Comparison of ENCODE assay signal across 15 cellular contexts in genomic region chr5:113205807-113206206, GRCh38.
DNase-seq lines count a peak whose midpoint lies in the region; ATAC-seq, FAIRE-seq and TF ChIP-seq lines count a peak whose summit lies in the region.
"Had no signal": no experiment of that assay in that cellular context is flagged by ENCODE, and none has a peak within 500 bp of the region (broad histone marks: within the 10 kb centered on the region; RNA-seq: fewer than 3 reads in every experiment).

No MANE protein-coding gene starts in this region.

- H3K36me3 ChIP-seq in Karpas-422 (ENCODE audit: insufficient read depth, low read length): no peaks in the 10 kb centered on the region
- H3K36me3 ChIP-seq in GM12878 (ENCODE audit: control insufficient read depth in 2 of 2, insufficient read depth in 2 of 2, low read length in 1 of 2): no peaks in the 10 kb centered on the region
- no peaks in the 10 kb centered on the region for H3K36me3 ChIP-seq in keratinocyte (ENCODE audit: control insufficient read depth in 2 of 2, extremely low read depth in 1 of 2, insufficient read depth in 2 of 2, low read length in 2 of 2)
- no peaks in the 10 kb centered on the region for H3K36me3 ChIP-seq in colonic mucosa

- no peaks in the 10 kb centered on the region for H4K20me1 ChIP-seq in Karpas-422 (ENCODE audit: insufficient read depth, low read depth, low read length)
- no peaks in the 10 kb centered on the region for H4K20me1 ChIP-seq in GM12878 (ENCODE audit: control insufficient read depth, insufficient read depth)
- H4K20me1 ChIP-seq in keratinocyte (ENCODE audit: control insufficient read depth, extremely low read depth, insufficient read depth, low read length): no peaks in the 10 kb centered on the region

- H3K4me1 ChIP-seq in Karpas-422 (ENCODE audit: low read length): no peaks in the 10 kb centered on the region
- no peaks in the 10 kb centered on the region for H3K4me1 ChIP-seq in GM12878 (ENCODE audit: control insufficient read depth, insufficient read depth, low read length)
- H3K4me1 ChIP-seq in keratinocyte (ENCODE audit: control insufficient read depth, extremely low read depth, insufficient read depth, low read length): peaks cover 41% of the 10 kb centered on the region
- H3K4me1 ChIP-seq in colonic mucosa: no peaks in the 10 kb centered on the region

- H3K9me1 ChIP-seq in keratinocyte (ENCODE audit: control insufficient read depth, extremely low read depth, insufficient read depth, low read length): no peaks in the 10 kb centered on the region

- H3K27ac Mint-ChIP-seq in immature natural killer cell: no peak overlapping the region
- H3K27ac Mint-ChIP-seq: HFFc6 had no signal

- H3K4me2 ChIP-seq in Karpas-422 (ENCODE audit: low read depth, low read length, poor library complexity, severe bottlenecking) (no peak overlapping the region), GM12878 (ENCODE audit: control insufficient read depth, insufficient read depth) (no peak overlapping the region), keratinocyte (ENCODE audit: control insufficient read depth, extremely low read depth, insufficient read depth, low read depth, low read length) (peak overlapping the region; percentile 20)

- H3K9me3 ChIP-seq in Karpas-422 (ENCODE audit: low read length) (no peaks in the 10 kb centered on the region), GM12878 (replicated peaks; ENCODE audit: control insufficient read depth, insufficient read depth, low read length) (no peaks in the 10 kb centered on the region), keratinocyte (ENCODE audit: control insufficient read depth, low read depth, low read length) (no peaks in the 10 kb centered on the region), colonic mucosa (no peaks in the 10 kb centered on the region)

- no peaks in the 10 kb centered on the region for H3K36me3 Mint-ChIP-seq in immature natural killer cell

- no peak overlapping the region for H3K9ac ChIP-seq in Karpas-422 (ENCODE audit: low read length)
- no peak overlapping the region for H3K9ac ChIP-seq in GM12878 (ENCODE audit: control insufficient read depth, insufficient read depth, low read length)
- no peak overlapping the region for H3K9ac ChIP-seq in keratinocyte (ENCODE audit: control insufficient read depth, extremely low read depth, insufficient read depth, low read length)
- no peak overlapping the region for H3K9ac ChIP-seq in colonic mucosa (ENCODE audit: low read depth in 2 of 2, low read length in 2 of 2)

- SMC1A ChIA-PET in GM12878 (lab: Charles Lee; ENCODE audit: uncharacterized antibody, unreplicated experiment): no interaction called here

- H3K27ac ChIP-seq in Karpas-422 (ENCODE audit: low read length): no peak overlapping the region
- H3K27ac ChIP-seq in GM12878 (ENCODE audit: control insufficient read depth, insufficient read depth): no peak overlapping the region
- H3K27ac ChIP-seq in keratinocyte (ENCODE audit: control insufficient read depth, insufficient read depth, low read length): peak overlapping the region; percentile 80
- H3K27ac ChIP-seq in colonic mucosa: no peak overlapping the region
- H3K27ac ChIP-seq: VCaP had no signal

- CTCF ChIA-PET in GM12878 (lab: Yijun Ruan, JAX): interaction anchor here (1.4 kb wide), 1 partner anchor 210 kb away, joined by 3 read pairs; no protein-coding TSS in a partner anchor

- TF ChIP-seq POLR2A in GM12878 (IDR thresholded peaks at IDR 0.05; ENCODE audit: low read depth, low read length): no peak

- no peak for FAIRE-seq in GM12878 (lab: Jason Lieb, UNC)
- FAIRE-seq in keratinocyte (lab: Jason Lieb, UNC): peak; percentile 90

- H3K27me3 ChIP-seq in Karpas-422 (ENCODE audit: low read length) (no peaks in the 10 kb centered on the region), GM12878 (replicated peaks in 1 of 2; ENCODE audit: control insufficient read depth in 2 of 2, insufficient read depth in 2 of 2, low read length in 1 of 2) (peaks cover 0 to 1% of the 10 kb centered on the region in 2 experiments; a peak in 1 of 4 replicates), keratinocyte (ENCODE audit: control insufficient read depth, extremely low read depth, insufficient read depth, low read length) (no peaks in the 10 kb centered on the region), colonic mucosa (no peaks in the 10 kb centered on the region)

- RAD21 ChIA-PET in GM12878 (lab: Charles Lee; ENCODE audit: unreplicated experiment): no interaction called here

- H2AFZ ChIP-seq in Karpas-422 (ENCODE audit: low read length) (no peak overlapping the region), GM12878 (ENCODE audit: control insufficient read depth, low read depth, low read length) (no peak overlapping the region), keratinocyte (ENCODE audit: control insufficient read depth, low read length) (no peak overlapping the region)

- no peak overlapping the region for H3K4me3 ChIP-seq in Karpas-422 (ENCODE audit: low read length)
- H3K4me3 ChIP-seq in GM12878: no peak overlapping the region
- H3K4me3 ChIP-seq in keratinocyte (ENCODE audit: control insufficient read depth in 2 of 3, extremely low read depth in 1 of 3, insufficient read depth in 2 of 3, low read depth in 1 of 3, low read length in 3 of 3): no peak overlapping the region
- no peak overlapping the region for H3K4me3 ChIP-seq in colonic mucosa

- H3K4me3 Mint-ChIP-seq in immature natural killer cell: no peak overlapping the region
- H3K4me3 Mint-ChIP-seq: HFFc6 had no signal

- no peaks in the 10 kb centered on the region for H3K9me2 ChIP-seq in Karpas-422 (replicated peaks; ENCODE audit: insufficient read depth, low read length)

- ATAC-seq in GM12878 (no peak; the same call in 2 of the 3 replicates), HG03571 (IDR thresholded peaks at IDR 0.05; ENCODE audit: unreplicated experiment) (no peak)
- ATAC-seq: sciatic nerve had no signal

- 0 out of 2 replicates have a peak, but pooled peaks have one; percentile 8 for TF ChIP-seq RAD21 in GM12878 (IDR thresholded peaks at IDR 0.05; ENCODE audit: insufficient read depth, low read depth, low read length)

- no peak for TF ChIP-seq EP300 in GM12878 (IDR thresholded peaks at IDR 0.05; ENCODE audit: borderline replicate concordance in 1 of 2, control insufficient read depth in 1 of 2, low read depth in 2 of 2, low read length in 2 of 2)

- in situ Hi-C loops in GM12878 (cut with MboI): no loop called here

- H3K9me3 Mint-ChIP-seq in immature natural killer cell: no peaks in the 10 kb centered on the region
- H3K9me3 Mint-ChIP-seq: HFFc6 had no signal

- no peaks in the 10 kb centered on the region for H3K4me1 Mint-ChIP-seq in immature natural killer cell

- no peaks in the 10 kb centered on the region for H3K79me2 ChIP-seq in Karpas-422 (ENCODE audit: low read length)
- H3K79me2 ChIP-seq in GM12878 (ENCODE audit: control insufficient read depth, insufficient read depth, low read length): no peaks in the 10 kb centered on the region
- H3K79me2 ChIP-seq in keratinocyte (ENCODE audit: control insufficient read depth, insufficient read depth, low read length): peaks cover 64% of the 10 kb centered on the region

- TF ChIP-seq CTCF in GM12878 (IDR thresholded peaks at IDR 0.05 in 2 of 3, conservative IDR thresholded peaks at IDR 0.05 in 1 of 3; ENCODE audit: control insufficient read depth in 2 of 3, extremely low read depth in 1 of 3, insufficient read depth in 1 of 3, low read depth in 3 of 3, low read length in 3 of 3): no peak; a peak in 1 of 6 replicates
- peak; percentile 27 to 71 (median 44) for TF ChIP-seq CTCF in keratinocyte (optimal IDR thresholded peaks at IDR 0.05 in 1 of 3, IDR thresholded peaks at IDR 0.05 in 1 of 3, conservative IDR thresholded peaks at IDR 0.05 in 1 of 3; ENCODE audit: extremely low read depth in 1 of 3, insufficient read depth in 2 of 3, low read length in 3 of 3)
- no peak for TF ChIP-seq CTCF in colonic mucosa (IDR thresholded peaks at IDR 0.05)

- dilution Hi-C loops in keratinocyte (cut with MboI; ENCODE audit: extremely low pct_ligation_motif_present, low sequenced_read_pairs): no loop called here

- WGBS in GM12878 (ENCODE audit: insufficient coverage, insufficient replicate concordance, low lambda C conversion rate, missing lambda C conversion rate): 61% methylated on average over 3 of the region's 3 CpGs

- H3K27me3 Mint-ChIP-seq in immature natural killer cell (ENCODE audit: low read depth in 3 of 3): no peaks in the 10 kb centered on the region

- POLR2A ChIA-PET in GM12878 (lab: Charles Lee): no interaction called here

- intact Hi-C loops in GM12878 (cut with micrococcal nuclease; ENCODE audit: unreplicated experiment): no loop called here
- intact Hi-C loops in colonic mucosa (cut with DNase I): no loop called here

- no TSS peak for BruUV-seq in GM12878 (replicated peaks; lab: Mats Ljungman, UMichigan)

- peak; percentile 66 for DNase-seq in Ammon's horn (ENCODE audit: low spot score)
- peak; percentile 59 for DNase-seq in Karpas-422
- DNase-seq in GM12878 (ENCODE audit: low read depth, low spot score): no peak
- no peak for DNase-seq in keratinocyte (ENCODE audit: low read depth, low spot score)
- no peak for DNase-seq in activated T-cell treated with anti-CD3 and anti-CD28 coated beads, Interleukin-2, amount 50 U/mL, for 48 hours
- no peak for DNase-seq in immature natural killer cell
- no peak for DNase-seq in colonic mucosa
- DNase-seq: HFFc6; NCI-H146; NCI-H510A treated with DMSO at 0.1 percent for 48 hours; SHP77 treated with DMSO at 0.1 percent for 48 hours; stimulated activated naive CD4-positive, alpha-beta T cell treated with Interleukin-2 at 50 U/mL for 16 hours had no signal

TF ChIP-seq in GM12878, 131 proteins besides CTCF, POLR2A, EP300 and RAD21:
- TF ChIP-seq IRF4 (IDR thresholded peaks at IDR 0.05; ENCODE audit: low read depth, low read length): no peak

Comparison
In these comparisons a context has a peak if more than half of its experiments do, and no peak if none do; other contexts are left out.
1. DNase-seq: peak in Ammon's horn (single experiment) and Karpas-422 (single experiment); none in GM12878 (single experiment), keratinocyte (single experiment), activated T-cell treated with anti-CD3 and anti-CD28 coated beads, Interleukin-2, amount 50 U/mL, for 48 hours (0 of 2), immature natural killer cell (0 of 3) and colonic mucosa (single experiment).
2. CTCF ChIP-seq: peak in keratinocyte (3 of 3); none in GM12878 (0 of 3) and colonic mucosa (single experiment).